ENCODE assay signal across 16 cellular contexts in genomic region chr12:70648831-70649230, GRCh38. TPM values are rescaled to one million over a fixed set of nuclear protein-coding genes. Genes with fewer than 3 reads are reported as not detected.
DNase-seq lines count a peak whose midpoint lies in the region; ATAC-seq and TF ChIP-seq lines count a peak whose summit lies in the region.
"Had no signal": no experiment of that assay in that cellular context is flagged by ENCODE, and none has a peak within 500 bp of the region (broad histone marks: within the 10 kb centered on the region; RNA-seq: fewer than 3 reads in every experiment).

No MANE protein-coding gene starts in this region.

- ATAC-seq in gastroesophageal sphincter: no peak
- ATAC-seq: esophagus mucosa, pancreas had no signal

- DNase-seq in A172 (ENCODE audit: low spot score) (peak; percentile 79), HCEC 1CT (peak; percentile 88), brain microvascular endothelial cell (no peak), left ventricle myocardium inferior (no peak), cortex of kidney (lab: John Stamatoyannopoulos, UW) (no peak), A673 (ENCODE audit: low spot score) (no peak)
- DNase-seq in stimulated activated CD4-positive, alpha-beta T cell treated with anti-CD3 and anti-CD28 coated beads, Interleukin-4, amount 100 ng/mL, for 24 hours: no peak
- DNase-seq: activated CD4-positive, alpha-beta T cell treated with anti-CD3 and anti-CD28 coated beads, Interleukin-2, amount 50 U/mL, for 1 hour; NCI-H1436; NCI-H526 treated with DMSO at 0.1 percent for 48 hours; pancreas; T-helper 9 cell; tibial artery had no signal

- no TSS peak for BruUV-seq in A673 (replicated peaks; lab: Mats Ljungman, UMichigan)

- 0 to 6% methylated on average over 1 to 2 of the region's 2 CpGs for WGBS in gastroesophageal sphincter (ENCODE audit: low coverage in 1 of 2), 2 donors

- H3K4me3 ChIP-seq in brain microvascular endothelial cell (ENCODE audit: low read depth, low read length): no peak overlapping the region
- H3K4me3 ChIP-seq in left ventricle myocardium inferior: no peak overlapping the region
- H3K4me3 ChIP-seq in gastroesophageal sphincter: no peak overlapping the region
- H3K4me3 ChIP-seq in A673 (ENCODE audit: low read depth, low read length, poor library complexity, severe bottlenecking): no peak overlapping the region
- H3K4me3 ChIP-seq: pancreas, tibial artery had no signal

- in situ Hi-C loops in brain microvascular endothelial cell (cut with HindIII; ENCODE audit: low pct_ligation_motif_present, low sequenced_read_pairs): no loop called here

- peaks cover 49% of the 10 kb centered on the region for H3K4me1 ChIP-seq in left ventricle myocardium inferior
- H3K4me1 ChIP-seq in gastroesophageal sphincter: peaks cover 0 to 35% (median 0%) of the 10 kb centered on the region in 3 donors
- peaks cover 17% of the 10 kb centered on the region for H3K4me1 ChIP-seq in A673 (ENCODE audit: insufficient read depth, low read length, poor library complexity, severe bottlenecking)

- H3K27me3 ChIP-seq in brain microvascular endothelial cell (replicated peaks) (no peaks in the 10 kb centered on the region), left ventricle myocardium inferior (ENCODE audit: low read depth) (no peaks in the 10 kb centered on the region), gastroesophageal sphincter (no peaks in the 10 kb centered on the region), A673 (replicated peaks; ENCODE audit: insufficient read depth, low read depth, low read length, poor library complexity) (no peaks in the 10 kb centered on the region)
- H3K27me3 ChIP-seq: pancreas, tibial artery had no signal

- TF ChIP-seq EP300 in gastroesophageal sphincter (IDR thresholded peaks at IDR 0.05): no peak

- H3K36me3 ChIP-seq in brain microvascular endothelial cell (replicated peaks) (no peaks in the 10 kb centered on the region), left ventricle myocardium inferior (no peaks in the 10 kb centered on the region), gastroesophageal sphincter (no peaks in the 10 kb centered on the region), A673 (ENCODE audit: insufficient read depth, low read length, poor library complexity, severe bottlenecking) (no peaks in the 10 kb centered on the region)
- H3K36me3 ChIP-seq: pancreas, tibial artery had no signal

- POLR2A ChIA-PET in A673 (lab: Charles Lee; ENCODE audit: low non-redundant PET): no interaction called here

- intact Hi-C loops in left ventricle myocardium inferior (cut with micrococcal nuclease): no loop called here
- intact Hi-C loops in A673 (cut with micrococcal nuclease; ENCODE audit: unreplicated experiment): no loop called here

- CTCF ChIA-PET in A673 (lab: Charles Lee): no interaction called here

- H3K9me3 ChIP-seq in left ventricle myocardium inferior (replicated peaks) (no peaks in the 10 kb centered on the region), gastroesophageal sphincter (no peaks in the 10 kb centered on the region), A673 (ENCODE audit: low read depth, low read length, poor library complexity, severe bottlenecking) (no peaks in the 10 kb centered on the region)
- H3K9me3 ChIP-seq: pancreas, tibial artery had no signal

- TF ChIP-seq CTCF in brain microvascular endothelial cell (IDR thresholded peaks at IDR 0.05; ENCODE audit: low read depth, low read length, missing control alignments) (no peak), left ventricle myocardium inferior (IDR thresholded peaks at IDR 0.05; ENCODE audit: borderline replicate concordance) (no peak), gastroesophageal sphincter (IDR thresholded peaks at IDR 0.05) (no peak), A673 (conservative IDR thresholded peaks at IDR 0.05; ENCODE audit: low read depth, low read length) (no peak)

- H3K27ac ChIP-seq in brain microvascular endothelial cell (peak overlapping the region; percentile 93), left ventricle myocardium inferior (replicated peaks) (peak overlapping the region; percentile 72), gastroesophageal sphincter (no peak overlapping the region), A673 (ENCODE audit: low read depth, low read length, poor library complexity, severe bottlenecking) (no peak overlapping the region)
- H3K27ac ChIP-seq: pancreas, tibial artery had no signal

- no peak for TF ChIP-seq POLR2A in gastroesophageal sphincter (IDR thresholded peaks at IDR 0.05)

RNA-seq across cellular contexts. Expression of gene PTPRB, which starts 11.6 kb away (rescaled TPM):
- 2.3 and 3.5 TPM in 2 replicates for total RNA-seq in A172 (2014; rRNA removed; shearing (Covaris generic))
- 38.7 TPM for total RNA-seq in left ventricle myocardium inferior
- 10 to 100 TPM; 12.5 to 40.3 (median 26.8) TPM for total RNA-seq in gastroesophageal sphincter
- total RNA-seq in A673 (2021): not detected in 2 replicates
- total RNA-seq: activated T-helper 1 cell treated with anti-CD3 and anti-CD28 coated beads, Interleukin-12 subunit alpha, Interleukin-12 subunit beta, Interleukin-2, Interleukin-4 antibody, amounts not matched to agents 30 ng/mL and 10 ng/mL and 1 ng/mL, durations not matched to agents 14 hours and 24 hours and 36 hours had no signal

Comparison
In these comparisons a context has a peak if more than half of its experiments do, and no peak if none do; other contexts are left out.
1. DNase-seq: peak in A172 (single experiment) and HCEC 1CT (single experiment); none in brain microvascular endothelial cell (single experiment), left ventricle myocardium inferior (single experiment), stimulated activated CD4-positive, alpha-beta T cell treated with anti-CD3 and anti-CD28 coated beads, Interleukin-4, amount 100 ng/mL, for 24 hours (single experiment), cortex of kidney (single experiment) and A673 (single experiment).
2. H3K27ac ChIP-seq: peak in brain microvascular endothelial cell (single experiment) and left ventricle myocardium inferior (single experiment); none in gastroesophageal sphincter (0 of 4) and A673 (single experiment).